Comparison of ENCODE assay signal across 18 cellular contexts in the genomic region with DNA sequence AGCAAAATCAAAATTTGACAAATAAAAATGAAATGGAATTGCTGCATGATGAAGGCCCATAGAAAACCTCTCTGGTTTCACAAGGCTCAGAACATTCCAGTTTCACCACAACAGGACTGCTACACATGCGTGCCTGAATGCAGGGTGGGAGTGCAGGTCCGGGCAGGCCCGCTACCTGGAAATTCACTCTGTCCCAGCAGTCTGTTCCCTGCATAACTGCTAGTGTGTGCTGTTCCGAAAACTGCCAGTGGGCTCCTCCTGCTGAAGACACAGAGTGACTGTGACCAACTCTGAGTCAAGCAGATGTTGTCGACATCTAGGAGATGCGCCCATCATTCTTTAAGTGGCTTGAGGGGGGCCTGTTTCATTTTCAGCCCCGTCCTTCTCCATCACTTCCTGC.
"Had no signal": no experiment of that assay in that cellular context is flagged by ENCODE, and none has a peak within 500 bp of the region (broad histone marks: within the 10 kb centered on the region; RNA-seq: fewer than 3 reads in every experiment).

No MANE protein-coding gene starts in this region.

- DNase-seq: activated CD4-positive, alpha-beta T cell treated with anti-CD3 and anti-CD28 coated beads for 4 hours; activated CD8-positive, alpha-beta memory T cell treated with anti-CD3 and anti-CD28 coated beads, Interleukin-2, amount 50 U/mL, for 4 hours; activated CD8-positive, alpha-beta T cell treated with anti-CD3 and anti-CD28 coated beads for 36 hours; activated naive CD4-positive, alpha-beta T cell; caudate nucleus; effector CD8-positive, alpha-beta T cell; hippocampal formation; left cardiac atrium; naive thymus-derived CD4-positive, alpha-beta T cell; occipital lobe; psoas muscle; right lobe of liver; stimulated activated naive CD4-positive, alpha-beta T cell treated with Interleukin-2 at 50 U/mL for 16 hours; SW 1271; T-helper 9 cell had no signal

- ATAC-seq: activated CD8-positive, alpha-beta T cell treated with anti-CD3 and anti-CD28 coated beads for 36 hours; left cardiac atrium; naive thymus-derived CD4-positive, alpha-beta T cell; psoas muscle; right lobe of liver had no signal

- H3K4me1 Mint-ChIP-seq: naive thymus-derived CD4-positive, alpha-beta T cell had no signal

- H3K36me3 ChIP-seq: right lobe of liver had no signal

- H3K4me1 ChIP-seq: psoas muscle, right lobe of liver had no signal

- H3K27me3 Mint-ChIP-seq: activated CD8-positive, alpha-beta T cell treated with anti-CD3 and anti-CD28 coated beads for 36 hours had no signal

- H3K27ac ChIP-seq: coronary artery, psoas muscle, right lobe of liver had no signal

- H3K4me3 ChIP-seq: coronary artery, lung, psoas muscle, right lobe of liver had no signal

- H3K36me3 Mint-ChIP-seq: naive thymus-derived CD4-positive, alpha-beta T cell had no signal

- H3K9me3 Mint-ChIP-seq: activated CD8-positive, alpha-beta T cell treated with anti-CD3 and anti-CD28 coated beads for 36 hours had no signal

- H3K27me3 ChIP-seq: right lobe of liver had no signal

- H3K4me3 Mint-ChIP-seq: activated CD8-positive, alpha-beta T cell treated with anti-CD3 and anti-CD28 coated beads for 36 hours; activated T-helper 1 cell treated with anti-CD3 and anti-CD28 coated beads, Interleukin-12 subunit alpha, Interleukin-12 subunit beta, Interleukin-2, Interleukin-4 antibody, amounts not matched to agents 30 ng/mL and 10 ng/mL and 1 ng/mL, durations not matched to agents 14 hours and 24 hours and 36 hours; naive thymus-derived CD4-positive, alpha-beta T cell had no signal

- H3K9me3 ChIP-seq: psoas muscle, right lobe of liver had no signal

- H3K27ac Mint-ChIP-seq: activated CD8-positive, alpha-beta T cell treated with anti-CD3 and anti-CD28 coated beads for 36 hours; activated T-helper 1 cell treated with anti-CD3 and anti-CD28 coated beads, Interleukin-12 subunit alpha, Interleukin-12 subunit beta, Interleukin-2, Interleukin-4 antibody, amounts not matched to agents 30 ng/mL and 10 ng/mL and 1 ng/mL, durations not matched to agents 14 hours and 24 hours and 36 hours; naive thymus-derived CD4-positive, alpha-beta T cell had no signal
